In genomic region chr11:120394119-120394518, GRCh38 we compare ENCODE assay signal across 24 cellular contexts.
"Had no signal": no experiment of that assay in that cellular context is flagged by ENCODE, and none has a peak within 500 bp of the region (broad histone marks: within the 10 kb centered on the region; RNA-seq: fewer than 3 reads in every experiment).

No MANE protein-coding gene starts in this region.

- FAIRE-seq: endothelial cell of umbilical vein had no signal

- H3K9me3 ChIP-seq: esophagus muscularis mucosa, gastroesophageal sphincter, lower lobe of right lung, mucosa of descending colon had no signal

- H3K36me3 ChIP-seq: esophagus muscularis mucosa, gastroesophageal sphincter, heart left ventricle, lower lobe of right lung had no signal

- H3K27ac ChIP-seq: coronary artery, dorsolateral prefrontal cortex, esophagus muscularis mucosa, gastroesophageal sphincter, hepatocyte, lower lobe of right lung had no signal

- H3K4me2 ChIP-seq: hepatocyte had no signal

- H3K27me3 ChIP-seq: dorsolateral prefrontal cortex, esophagus muscularis mucosa, gastroesophageal sphincter, heart left ventricle, hepatocyte had no signal

- H3K4me3 Mint-ChIP-seq: immature natural killer cell, mesothelial cell of epicardium, naive B cell had no signal

- ATAC-seq: gastroesophageal sphincter, heart left ventricle, left colon, left lobe of liver, left ventricle myocardium superior, lower lobe of right lung, mucosa of descending colon had no signal

- H3K4me3 ChIP-seq: coronary artery, dorsolateral prefrontal cortex, esophagus muscularis mucosa, gastroesophageal sphincter, heart left ventricle, hepatocyte, lower lobe of right lung, mucosa of descending colon had no signal

- DNase-seq: dermis blood vessel endothelial cell; dorsolateral prefrontal cortex; effector CD4-positive, alpha-beta T cell; effector memory CD4-positive, alpha-beta T cell; foreskin melanocyte; heart left ventricle; hypothalamus; immature natural killer cell; islet precursor cell; kidney; kidney glomerular epithelial cell; left colon; left ventricle myocardium superior; lower lobe of right lung; mesenchymal stem cell; mucosa of descending colon; naive B cell had no signal

- H3K4me1 Mint-ChIP-seq: naive B cell had no signal

- H2AFZ ChIP-seq: hepatocyte had no signal

- H3K27ac Mint-ChIP-seq: immature natural killer cell, mesothelial cell of epicardium, naive B cell had no signal
